ENCODE assay signal across 12 cellular contexts in the genomic region with DNA sequence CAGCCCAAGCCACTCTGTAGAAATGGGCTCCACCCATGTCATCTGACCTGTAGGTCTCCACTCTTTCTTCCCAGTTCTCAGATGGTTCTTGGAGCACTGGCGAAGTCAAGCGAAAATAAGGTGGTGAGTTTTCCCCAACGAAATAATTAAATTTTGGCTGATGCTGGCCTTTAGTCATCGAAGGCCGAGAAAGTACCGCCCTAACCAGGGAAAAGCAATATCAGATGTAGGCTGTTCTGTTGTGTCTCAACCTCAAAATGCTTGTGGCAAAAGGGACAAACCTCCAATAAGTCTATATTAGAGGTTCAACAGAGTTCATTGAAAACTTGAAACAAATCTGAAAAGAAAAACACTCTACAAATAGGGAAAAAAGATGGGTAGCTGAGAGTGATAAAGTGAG. TPM values are rescaled to one million over a fixed set of nuclear protein-coding genes. Genes with fewer than 3 reads are reported as not detected.
DNase-seq lines count a peak whose midpoint lies in the region; ATAC-seq and TF ChIP-seq lines count a peak whose summit lies in the region.
"Had no signal": no experiment of that assay in that cellular context is flagged by ENCODE, and none has a peak within 500 bp of the region (broad histone marks: within the 10 kb centered on the region; RNA-seq: fewer than 3 reads in every experiment).

No MANE protein-coding gene starts in this region.

- no peaks in the 10 kb centered on the region for H3K36me3 Mint-ChIP-seq in stimulated activated naive CD8-positive, alpha-beta T cell treated with anti-CD3 and anti-CD28 coated beads, Interleukin-15, Interleukin-2, amounts not matched to agents 100 ng/mL and 50 ng/mL, for 24 hours (ENCODE audit: low read depth)
- H3K36me3 Mint-ChIP-seq in activated naive CD8-positive, alpha-beta T cell treated with anti-CD3 and anti-CD28 coated beads, Interleukin-2, amount 50 U/mL, for 24 hours (ENCODE audit: low read depth), result no peaks in the 10 kb centered on the region
- H3K36me3 Mint-ChIP-seq in type B pancreatic cell, result no peaks in the 10 kb centered on the region
- H3K36me3 Mint-ChIP-seq: brain had no signal

- peaks cover 35% of the 10 kb centered on the region for H3K4me1 Mint-ChIP-seq in stimulated activated naive CD8-positive, alpha-beta T cell treated with anti-CD3 and anti-CD28 coated beads, Interleukin-15, Interleukin-2, amounts not matched to agents 100 ng/mL and 50 ng/mL, for 24 hours (ENCODE audit: low read depth)
- H3K4me1 Mint-ChIP-seq in stimulated activated naive CD8-positive, alpha-beta T cell treated with anti-CD3 and anti-CD28 coated beads, Interleukin-15, amount 100 ng/mL, for 72 hours, result peaks cover 11% of the 10 kb centered on the region
- H3K4me1 Mint-ChIP-seq in activated naive CD8-positive, alpha-beta T cell treated with anti-CD3 and anti-CD28 coated beads, Interleukin-2, amount 50 U/mL, for 24 hours, result peaks cover 20% of the 10 kb centered on the region
- H3K4me1 Mint-ChIP-seq in type B pancreatic cell (ENCODE audit: unreplicated experiment), result peaks cover 7% of the 10 kb centered on the region

- DNase-seq in stimulated activated naive CD8-positive, alpha-beta T cell treated with anti-CD3 and anti-CD28 coated beads, Interleukin-15, amount 100 ng/mL, for 72 hours, result no peak
- no peak for DNase-seq in activated naive CD8-positive, alpha-beta T cell treated with anti-CD3 and anti-CD28 coated beads, Interleukin-2, amount 50 U/mL, for 24 hours
- DNase-seq in type B pancreatic cell (ENCODE audit: extremely low spot score, unreplicated experiment) (no peak), NCI-H1105 treated with DMSO at 0.1 percent for 48 hours (lab: John Stamatoyannopoulos, UW) (no peak), NCI-H524 (lab: John Stamatoyannopoulos, UW) (no peak)
- DNase-seq: activated CD4-positive, alpha-beta T cell treated with anti-CD3 and anti-CD28 coated beads, Interleukin-2, amount 50 U/mL, for 4 hours; mesendoderm; NCI-H1048 had no signal

- ATAC-seq in stimulated activated naive CD8-positive, alpha-beta T cell treated with anti-CD3 and anti-CD28 coated beads, Interleukin-15, amount 100 ng/mL, for 72 hours, result no peak
- ATAC-seq in HG02973 (IDR thresholded peaks at IDR 0.05; ENCODE audit: unreplicated experiment), result peak; percentile 7
- ATAC-seq in activated naive CD8-positive, alpha-beta T cell treated with anti-CD3 and anti-CD28 coated beads, Interleukin-2, amount 50 U/mL, for 24 hours, result no peak
- no peak for ATAC-seq in HG03469 (IDR thresholded peaks at IDR 0.05; ENCODE audit: unreplicated experiment)

- peak overlapping the region; percentile 38 for H3K27ac Mint-ChIP-seq in stimulated activated naive CD8-positive, alpha-beta T cell treated with anti-CD3 and anti-CD28 coated beads, Interleukin-15, Interleukin-2, amounts not matched to agents 100 ng/mL and 50 ng/mL, for 24 hours
- no peak overlapping the region for H3K27ac Mint-ChIP-seq in stimulated activated naive CD8-positive, alpha-beta T cell treated with anti-CD3 and anti-CD28 coated beads, Interleukin-15, amount 100 ng/mL, for 72 hours
- H3K27ac Mint-ChIP-seq in activated naive CD8-positive, alpha-beta T cell treated with anti-CD3 and anti-CD28 coated beads, Interleukin-2, amount 50 U/mL, for 24 hours, result peak overlapping the region; percentile 9
- peak overlapping the region; percentile 12 for H3K27ac Mint-ChIP-seq in type B pancreatic cell

- no peaks in the 10 kb centered on the region for H3K9me3 Mint-ChIP-seq in stimulated activated naive CD8-positive, alpha-beta T cell treated with anti-CD3 and anti-CD28 coated beads, Interleukin-15, Interleukin-2, amounts not matched to agents 100 ng/mL and 50 ng/mL, for 24 hours
- no peaks in the 10 kb centered on the region for H3K9me3 Mint-ChIP-seq in stimulated activated naive CD8-positive, alpha-beta T cell treated with anti-CD3 and anti-CD28 coated beads, Interleukin-15, amount 100 ng/mL, for 72 hours
- H3K9me3 Mint-ChIP-seq in activated naive CD8-positive, alpha-beta T cell treated with anti-CD3 and anti-CD28 coated beads, Interleukin-2, amount 50 U/mL, for 24 hours, result no peaks in the 10 kb centered on the region
- H3K9me3 Mint-ChIP-seq in type B pancreatic cell, result no peaks in the 10 kb centered on the region
- H3K9me3 Mint-ChIP-seq: brain had no signal

- peak overlapping the region; percentile 38 for H3K4me3 Mint-ChIP-seq in stimulated activated naive CD8-positive, alpha-beta T cell treated with anti-CD3 and anti-CD28 coated beads, Interleukin-15, Interleukin-2, amounts not matched to agents 100 ng/mL and 50 ng/mL, for 24 hours
- no peak overlapping the region for H3K4me3 Mint-ChIP-seq in stimulated activated naive CD8-positive, alpha-beta T cell treated with anti-CD3 and anti-CD28 coated beads, Interleukin-15, amount 100 ng/mL, for 72 hours
- H3K4me3 Mint-ChIP-seq in activated naive CD8-positive, alpha-beta T cell treated with anti-CD3 and anti-CD28 coated beads, Interleukin-2, amount 50 U/mL, for 24 hours, result no peak overlapping the region
- no peak overlapping the region for H3K4me3 Mint-ChIP-seq in type B pancreatic cell
- H3K4me3 Mint-ChIP-seq: brain had no signal

- no peak for TF ChIP-seq CTCF in type B pancreatic cell (conservative IDR thresholded peaks at IDR 0.05)

- no peaks in the 10 kb centered on the region for H3K27me3 Mint-ChIP-seq in stimulated activated naive CD8-positive, alpha-beta T cell treated with anti-CD3 and anti-CD28 coated beads, Interleukin-15, Interleukin-2, amounts not matched to agents 100 ng/mL and 50 ng/mL, for 24 hours
- H3K27me3 Mint-ChIP-seq in stimulated activated naive CD8-positive, alpha-beta T cell treated with anti-CD3 and anti-CD28 coated beads, Interleukin-15, amount 100 ng/mL, for 72 hours, result no peaks in the 10 kb centered on the region
- no peaks in the 10 kb centered on the region for H3K27me3 Mint-ChIP-seq in activated naive CD8-positive, alpha-beta T cell treated with anti-CD3 and anti-CD28 coated beads, Interleukin-2, amount 50 U/mL, for 24 hours
- H3K27me3 Mint-ChIP-seq in type B pancreatic cell, result peaks cover 5% of the 10 kb centered on the region
- H3K27me3 Mint-ChIP-seq: brain had no signal

RNA-seq across cellular contexts. Expression of a gene that starts 48.6 kb away (rescaled TPM):
- 153 and 573 TPM in 2 replicates for total RNA-seq in type B pancreatic cell (ENCODE audit: low replicate concordance)

Comparison
In these comparisons a context has a peak if more than half of its experiments do, and no peak if none do; other contexts are left out.
1. H3K27ac Mint-ChIP-seq: peak in stimulated activated naive CD8-positive, alpha-beta T cell treated with anti-CD3 and anti-CD28 coated beads, Interleukin-15, Interleukin-2, amounts not matched to agents 100 ng/mL and 50 ng/mL, for 24 hours (single experiment), activated naive CD8-positive, alpha-beta T cell treated with anti-CD3 and anti-CD28 coated beads, Interleukin-2, amount 50 U/mL, for 24 hours (single experiment) and type B pancreatic cell (single experiment); none in stimulated activated naive CD8-positive, alpha-beta T cell treated with anti-CD3 and anti-CD28 coated beads, Interleukin-15, amount 100 ng/mL, for 72 hours (0 of 2).